Comparison of ENCODE assay signal across 9 cellular contexts in the genomic region with DNA sequence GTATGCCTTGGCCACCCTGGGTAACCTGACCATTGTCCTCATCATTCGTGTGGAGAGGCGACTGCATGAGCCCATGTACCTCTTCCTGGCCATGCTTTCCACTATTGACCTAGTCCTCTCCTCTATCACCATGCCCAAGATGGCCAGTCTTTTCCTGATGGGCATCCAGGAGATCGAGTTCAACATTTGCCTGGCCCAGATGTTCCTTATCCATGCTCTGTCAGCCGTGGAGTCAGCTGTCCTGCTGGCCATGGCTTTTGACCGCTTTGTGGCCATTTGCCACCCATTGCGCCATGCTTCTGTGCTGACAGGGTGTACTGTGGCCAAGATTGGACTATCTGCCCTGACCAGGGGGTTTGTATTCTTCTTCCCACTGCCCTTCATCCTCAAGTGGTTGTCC. TPM values are rescaled to one million over a fixed set of nuclear protein-coding genes. Genes with fewer than 3 reads are reported as not detected.
"Had no signal": no experiment of that assay in that cellular context is flagged by ENCODE, and none has a peak within 500 bp of the region (broad histone marks: within the 10 kb centered on the region; RNA-seq: fewer than 3 reads in every experiment).

No MANE protein-coding gene starts in this region.

- H3K4me3 ChIP-seq: GM12878 had no signal

- FAIRE-seq: G401.6, GM12878, GM12891, GM12892, GM18507, GM19239 had no signal

- ATAC-seq: GM12878 had no signal

- DNase-seq: GDM1, GF-D8 had no signal

RNA-seq across cellular contexts. Expression of a gene that starts 2.7 kb away (rescaled TPM):
- total RNA-seq: G401 had no signal
- polyA plus RNA-seq: GM12878 had no signal

RNA-seq across cellular contexts. Expression of a gene that starts 3.9 kb away (rescaled TPM):
- total RNA-seq: G401, GM12878 had no signal
- polyA plus RNA-seq: GM12878 had no signal

RNA-seq across cellular contexts. Expression of a gene that starts 46.1 kb away (rescaled TPM):
- total RNA-seq: G401, GM12878 had no signal
- polyA plus RNA-seq: GM12878 had no signal

RNA-seq across cellular contexts. Expression of a gene that starts 57.7 kb away (rescaled TPM):
- total RNA-seq: G401, GM12878 had no signal
- polyA plus RNA-seq: GM12878 had no signal
